In the genomic region with DNA sequence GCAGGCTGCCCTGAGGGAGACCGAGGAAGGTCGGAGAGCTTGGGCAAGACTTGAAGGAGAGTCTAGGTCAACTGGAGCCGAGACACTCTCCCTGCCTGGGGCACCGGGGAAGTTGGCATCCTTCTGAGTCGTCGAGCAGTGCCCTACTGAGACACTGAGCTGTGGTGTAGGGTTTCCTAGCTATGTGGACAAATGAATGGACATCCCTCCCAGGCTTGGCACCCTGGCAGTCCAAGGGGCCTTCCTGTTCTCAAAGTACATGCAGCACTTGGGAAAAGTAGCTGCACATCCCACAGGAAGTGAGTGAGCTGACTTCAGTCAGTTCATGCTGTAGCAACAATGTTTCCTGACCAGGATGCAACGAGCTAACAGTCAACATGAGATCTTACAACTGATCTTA, we compare ENCODE assay signal across 1 cellular context.
TF ChIP-seq lines count a peak whose summit lies in the region.

No MANE protein-coding gene starts in this region.

TF ChIP-seq in H1, 55 proteins besides CTCF, POLR2A, EP300 and RAD21 (continued from another document):
- TF ChIP-seq RFX5 (IDR thresholded peaks at IDR 0.05; ENCODE audit: borderline replicate concordance, low read depth, low read length) = no peak
